ENCODE assay signal across 8 cellular contexts in the genomic region with DNA sequence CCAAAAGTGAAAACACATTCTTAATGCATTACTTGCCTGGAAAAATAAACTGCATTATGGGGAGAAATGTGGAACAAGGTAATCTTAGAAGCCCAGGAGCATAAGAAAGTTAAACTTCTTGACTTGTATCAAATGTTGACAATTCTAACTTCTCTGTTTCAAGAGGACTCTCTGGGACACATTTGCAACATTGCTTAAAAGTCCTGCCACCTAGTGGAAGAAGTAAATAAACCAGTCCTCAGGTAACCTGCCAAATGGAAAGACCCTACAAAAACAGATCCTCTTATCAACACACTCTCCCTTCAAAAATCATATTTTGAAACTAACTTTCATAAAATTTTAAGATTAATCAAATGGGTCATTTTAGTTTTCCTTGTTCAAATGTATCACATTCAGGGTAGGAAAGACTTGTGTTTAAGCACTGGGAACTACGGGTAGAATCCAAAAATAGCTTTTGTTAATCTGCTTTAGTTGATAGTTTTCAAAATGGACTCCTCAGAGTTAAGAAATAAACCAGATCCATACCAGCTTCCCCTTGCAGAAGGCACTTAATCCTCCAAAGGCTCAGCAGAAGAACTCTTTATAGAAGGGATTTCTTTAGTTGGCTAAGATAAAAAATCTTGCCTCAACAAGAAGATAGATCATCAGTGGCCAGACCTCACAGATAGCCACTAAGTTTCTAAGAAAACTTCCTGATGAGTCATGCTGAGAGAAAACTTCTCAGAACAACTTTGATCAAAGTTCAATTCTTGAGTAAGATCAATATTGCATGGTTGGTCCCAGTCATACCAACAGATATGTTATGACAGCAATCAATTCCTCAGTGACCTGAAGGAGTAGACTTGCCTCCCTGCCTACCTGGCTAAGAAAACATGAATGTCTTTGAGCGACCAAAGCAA.
DNase-seq lines count a peak whose midpoint lies in the region; ATAC-seq and TF ChIP-seq lines count a peak whose summit lies in the region.

No MANE protein-coding gene starts in this region.

- H3K4me1 ChIP-seq in BE2C: no peaks in the 10 kb centered on the region

- H3K9me3 ChIP-seq in BE2C (no peaks in the 10 kb centered on the region), WERI-Rb-1 (ENCODE audit: severe bottlenecking) (no peaks in the 10 kb centered on the region)

- intact Hi-C loops in lower leg skin (cut with DNase I; ENCODE audit: low total_unique reads): no loop called here

- peak overlapping the region; percentile 17 for H3K27ac ChIP-seq in WERI-Rb-1

- TF ChIP-seq CTCF in BE2C (IDR thresholded peaks at IDR 0.05; ENCODE audit: low read depth, low read length) (peak; percentile 58), WERI-Rb-1 (IDR thresholded peaks at IDR 0.05; ENCODE audit: low read depth, low read length) (peak; percentile 34; the same call in 1 of the 2 replicates), kidney epithelial cell (IDR thresholded peaks at IDR 0.05; ENCODE audit: insufficient read depth, low read length, poor library complexity, severe bottlenecking) (peak; percentile 58), lower leg skin (IDR thresholded peaks at IDR 0.05) (no peak)

- DNase-seq in BE2C (no peak), HS-5 (ENCODE audit: low read depth) (peak; percentile 15), WERI-Rb-1 (no peak), kidney epithelial cell (ENCODE audit: low read depth) (no peak), lower leg skin (ENCODE audit: low spot score in 2 of 2) (no peak)
- DNase-seq in activated CD4-positive, CD25-positive, alpha-beta regulatory T cell (lab: John Stamatoyannopoulos, UW): no peak

- H3K36me3 ChIP-seq in BE2C (no peaks in the 10 kb centered on the region), WERI-Rb-1 (no peaks in the 10 kb centered on the region), kidney epithelial cell (ENCODE audit: control insufficient read depth, insufficient read depth, low read length) (no peaks in the 10 kb centered on the region)

- H3K27me3 ChIP-seq in BE2C (no peaks in the 10 kb centered on the region), WERI-Rb-1 (ENCODE audit: insufficient read depth, low read depth, severe bottlenecking) (no peaks in the 10 kb centered on the region), kidney epithelial cell (ENCODE audit: control insufficient read depth, insufficient read depth, low read length) (no peaks in the 10 kb centered on the region)

- 73 to 74% methylated on average over 2 of the region's 2 CpGs for WGBS in lower leg skin, 2 donors

- TF ChIP-seq POLR2A in lower leg skin (IDR thresholded peaks at IDR 0.05): no peak

- ATAC-seq in GM18909 (IDR thresholded peaks at IDR 0.05; ENCODE audit: poor library complexity, unreplicated experiment): peak; percentile 85
- no peak for ATAC-seq in GM19397 (IDR thresholded peaks at IDR 0.05; ENCODE audit: unreplicated experiment)

- H3K4me3 ChIP-seq in BE2C (ENCODE audit: low read depth, low read length) (no peak overlapping the region), WERI-Rb-1 (ENCODE audit: low read depth, low read length) (no peak overlapping the region), kidney epithelial cell (ENCODE audit: low read depth, low read length) (no peak overlapping the region), lower leg skin (ENCODE audit: low read depth, poor library complexity, severe bottlenecking) (no peak overlapping the region)

Comparison
In these comparisons a context has a peak if more than half of its experiments do, and no peak if none do; other contexts are left out.
1. CTCF ChIP-seq: peak in BE2C (single experiment), WERI-Rb-1 (single experiment) and kidney epithelial cell (single experiment); none in lower leg skin (0 of 3).